9 cellular contexts compared by ENCODE assay signal in the genomic region with DNA sequence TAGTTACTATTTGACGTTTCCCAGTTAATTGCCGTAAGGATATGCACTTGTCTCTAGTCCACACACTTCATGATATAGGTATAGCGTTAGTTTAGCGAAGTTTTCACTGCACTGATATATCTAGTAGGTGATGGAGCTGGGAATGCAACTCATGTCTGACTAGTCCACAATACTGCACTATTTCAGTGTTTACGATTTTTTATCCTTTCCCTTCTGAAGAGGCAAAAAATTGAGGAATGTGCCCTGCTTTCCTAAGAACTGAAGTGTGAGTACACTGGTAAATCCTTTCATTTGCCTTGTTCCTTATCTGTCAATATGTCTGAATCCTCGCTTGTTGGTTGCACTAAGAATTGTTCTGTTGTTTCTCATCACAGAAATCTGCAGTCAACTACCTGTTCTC. TPM values are rescaled to one million over a fixed set of nuclear protein-coding genes. Genes with fewer than 3 reads are reported as not detected.
DNase-seq lines count a peak whose midpoint lies in the region; ATAC-seq and TF ChIP-seq lines count a peak whose summit lies in the region.
"Had no signal": no experiment of that assay in that cellular context is flagged by ENCODE, and none has a peak within 500 bp of the region (broad histone marks: within the 10 kb centered on the region; RNA-seq: fewer than 3 reads in every experiment).

No MANE protein-coding gene starts in this region.

- H3K4me3 Mint-ChIP-seq in activated T-cell treated with anti-CD3 and anti-CD28 coated beads, Interleukin-2, amount 50 U/mL, for 24 hours, result peak overlapping the region; percentile 97
- peak overlapping the region; percentile 95 for H3K4me3 Mint-ChIP-seq in activated naive CD8-positive, alpha-beta T cell treated with anti-CD3 and anti-CD28 coated beads, Interleukin-2, amount 10 ng/mL, durations not matched to agents 7 days and 5 days

- peak overlapping the region; percentile 98 for H3K27ac Mint-ChIP-seq in activated T-cell treated with anti-CD3 and anti-CD28 coated beads, Interleukin-2, amount 50 U/mL, for 24 hours
- peak overlapping the region; percentile 76 for H3K27ac Mint-ChIP-seq in activated naive CD8-positive, alpha-beta T cell treated with anti-CD3 and anti-CD28 coated beads, Interleukin-2, amount 10 ng/mL, durations not matched to agents 7 days and 5 days

- H3K4me1 ChIP-seq in left lung, result peaks cover 0 to 22% of the 10 kb centered on the region in 2 donors
- peaks cover 0 to 5% (median 0%) of the 10 kb centered on the region in 4 donors for H3K4me1 ChIP-seq in tibial artery

- no peak for DNase-seq in activated T-cell treated with anti-CD3 and anti-CD28 coated beads, Interleukin-2, amount 50 U/mL, for 24 hours
- DNase-seq in activated T-cell treated with anti-CD3 and anti-CD28 coated beads for 4 hours (no peak), left lung (no peak), tibial artery (no peak), SK-N-DZ (ENCODE audit: low spot score) (no peak), NCI-H510A treated with DMSO at 0.1 percent for 48 hours (lab: John Stamatoyannopoulos, UW) (no peak)
- no peak for DNase-seq in activated naive CD8-positive, alpha-beta T cell treated with anti-CD3 and anti-CD28 coated beads, Interleukin-2, amount 10 ng/mL, durations not matched to agents 7 days and 5 days
- no peak for DNase-seq in stimulated activated CD4-positive, alpha-beta T cell treated with anti-CD3 and anti-CD28 coated beads, Interleukin-15, amount 100 ng/mL, for 24 hours
- DNase-seq: activated CD4-positive, alpha-beta T cell treated with anti-CD3 and anti-CD28 coated beads, Interleukin-2, amount 50 U/mL, for 1 hour had no signal

- H3K9me3 ChIP-seq in left lung (no peaks in the 10 kb centered on the region), tibial artery (no peaks in the 10 kb centered on the region)

- peak overlapping the region in 1 of 2 donors; percentile 78 for H3K27ac ChIP-seq in left lung
- peak overlapping the region; percentile 72 to 79 for H3K27ac ChIP-seq in tibial artery

- no peak for ATAC-seq in activated naive CD8-positive, alpha-beta T cell treated with anti-CD3 and anti-CD28 coated beads, Interleukin-2, amount 10 ng/mL, durations not matched to agents 7 days and 5 days (ENCODE audit: low read depth)
- no peak for ATAC-seq in left lung

- peaks cover 21% of the 10 kb centered on the region for H3K27me3 Mint-ChIP-seq in activated T-cell treated with anti-CD3 and anti-CD28 coated beads, Interleukin-2, amount 50 U/mL, for 24 hours
- no peaks in the 10 kb centered on the region for H3K27me3 Mint-ChIP-seq in activated naive CD8-positive, alpha-beta T cell treated with anti-CD3 and anti-CD28 coated beads, Interleukin-2, amount 10 ng/mL, durations not matched to agents 7 days and 5 days

- H3K36me3 ChIP-seq in left lung, result peaks cover 0 to 32% of the 10 kb centered on the region in 2 donors
- H3K36me3 ChIP-seq in tibial artery, result no peaks in the 10 kb centered on the region

- H3K27me3 ChIP-seq in left lung, result no peaks in the 10 kb centered on the region
- H3K27me3 ChIP-seq in tibial artery, result no peaks in the 10 kb centered on the region

- peaks cover 51% of the 10 kb centered on the region for H3K36me3 Mint-ChIP-seq in activated T-cell treated with anti-CD3 and anti-CD28 coated beads, Interleukin-2, amount 50 U/mL, for 24 hours (ENCODE audit: low read depth)
- H3K36me3 Mint-ChIP-seq in activated naive CD8-positive, alpha-beta T cell treated with anti-CD3 and anti-CD28 coated beads, Interleukin-2, amount 10 ng/mL, durations not matched to agents 7 days and 5 days, result peaks cover 17% of the 10 kb centered on the region

- H3K4me1 Mint-ChIP-seq in activated T-cell treated with anti-CD3 and anti-CD28 coated beads, Interleukin-2, amount 50 U/mL, for 24 hours (ENCODE audit: low read depth), result peaks cover 15% of the 10 kb centered on the region
- peaks cover 31% of the 10 kb centered on the region for H3K4me1 Mint-ChIP-seq in activated naive CD8-positive, alpha-beta T cell treated with anti-CD3 and anti-CD28 coated beads, Interleukin-2, amount 10 ng/mL, durations not matched to agents 7 days and 5 days

- POLR2A ChIA-PET in activated naive CD8-positive, alpha-beta T cell treated with anti-CD3 and anti-CD28 coated beads, Interleukin-2, amount 10 ng/mL, durations not matched to agents 7 days and 5 days (lab: Charles Lee), result interaction anchor here (0.9 kb wide), 2 partner anchors 12 to 20 kb away, joined by 3 read pairs; no protein-coding TSS in a partner anchor

- H3K9me3 Mint-ChIP-seq in activated T-cell treated with anti-CD3 and anti-CD28 coated beads, Interleukin-2, amount 50 U/mL, for 24 hours, result no peaks in the 10 kb centered on the region
- H3K9me3 Mint-ChIP-seq in activated naive CD8-positive, alpha-beta T cell treated with anti-CD3 and anti-CD28 coated beads, Interleukin-2, amount 10 ng/mL, durations not matched to agents 7 days and 5 days, result no peaks in the 10 kb centered on the region

- H3K4me3 ChIP-seq in left lung, result peak overlapping the region; percentile 45 to 48
- peak overlapping the region; percentile 53 to 56 for H3K4me3 ChIP-seq in tibial artery

- TF ChIP-seq CTCF in left lung (IDR thresholded peaks at IDR 0.05) (no peak), tibial artery (IDR thresholded peaks at IDR 0.05) (no peak)

- intact Hi-C loops in left lung (cut with DNase I), result no loop called here
- intact Hi-C loops in tibial artery (cut with DNase I; ENCODE audit: low total_unique reads), result no loop called here

RNA-seq across cellular contexts. Expression of gene RPL36A, which starts 1.0 kb away (rescaled TPM):
- total RNA-seq in activated naive CD8-positive, alpha-beta T cell treated with anti-CD3 and anti-CD28 coated beads, Interleukin-2, amount 10 ng/mL, durations not matched to agents 7 days and 5 days, result 100 to 1,000 TPM; 271 to 325 TPM
- 100 to 1,000 TPM; 127 to 169 TPM for total RNA-seq in left lung
- polyA plus RNA-seq in SK-N-DZ (2014; cell fraction: cytosol; rRNA removed), result 4,414 and 4,832 TPM in 2 replicates
- 4,035 and 6,027 TPM in 2 replicates for polyA plus RNA-seq in SK-N-DZ (2014; cell fraction: nucleus; rRNA removed)

RNA-seq across cellular contexts. Expression of gene BTK, which starts 5.8 kb away (rescaled TPM):
- total RNA-seq in activated naive CD8-positive, alpha-beta T cell treated with anti-CD3 and anti-CD28 coated beads, Interleukin-2, amount 10 ng/mL, durations not matched to agents 7 days and 5 days, result 1 to 10 TPM in 1 of 2 experiments, under 1 TPM in 1; 0.48 to 1.1 TPM
- total RNA-seq in left lung, result 10 to 100 TPM; 17.9 to 26.6 TPM
- polyA plus RNA-seq in SK-N-DZ (2014; cell fraction: cytosol; rRNA removed), result not detected in 2 replicates
- polyA plus RNA-seq in SK-N-DZ (2014; cell fraction: nucleus; rRNA removed), result not detected in 2 replicates

RNA-seq across cellular contexts. Expression of gene GLA, which starts 15.9 kb away (rescaled TPM):
- total RNA-seq in activated naive CD8-positive, alpha-beta T cell treated with anti-CD3 and anti-CD28 coated beads, Interleukin-2, amount 10 ng/mL, durations not matched to agents 7 days and 5 days, result 10 to 100 TPM; 27.7 to 32.5 TPM
- total RNA-seq in left lung, result 10 to 100 TPM; 30.1 to 57.7 TPM
- 50.1 and 59.0 TPM in 2 replicates for polyA plus RNA-seq in SK-N-DZ (2014; cell fraction: cytosol; rRNA removed)
- 104 and 106 TPM in 2 replicates for polyA plus RNA-seq in SK-N-DZ (2014; cell fraction: nucleus; rRNA removed)

RNA-seq across cellular contexts. Expression of gene HNRNPH2, which starts 16.2 kb away (rescaled TPM):
- 10 to 100 TPM; 36.9 to 41.1 TPM for total RNA-seq in activated naive CD8-positive, alpha-beta T cell treated with anti-CD3 and anti-CD28 coated beads, Interleukin-2, amount 10 ng/mL, durations not matched to agents 7 days and 5 days
- total RNA-seq in left lung, result 10 to 100 TPM; 66.2 to 71.5 TPM
- polyA plus RNA-seq in SK-N-DZ (2014; cell fraction: cytosol; rRNA removed), result 57.3 and 58.1 TPM in 2 replicates
- polyA plus RNA-seq in SK-N-DZ (2014; cell fraction: nucleus; rRNA removed), result 12.2 and 23.3 TPM in 2 replicates

RNA-seq across cellular contexts. Expression of gene TIMM8A, which starts 43.3 kb away (rescaled TPM):
- 10 to 100 TPM; 13.5 to 14.5 TPM for total RNA-seq in activated naive CD8-positive, alpha-beta T cell treated with anti-CD3 and anti-CD28 coated beads, Interleukin-2, amount 10 ng/mL, durations not matched to agents 7 days and 5 days
- total RNA-seq in left lung, result 10 to 100 TPM; 10.2 to 15.5 TPM
- 10.8 and 18.3 TPM in 2 replicates for polyA plus RNA-seq in SK-N-DZ (2014; cell fraction: cytosol; rRNA removed)
- polyA plus RNA-seq in SK-N-DZ (2014; cell fraction: nucleus; rRNA removed), result 8.1 and 12.8 TPM in 2 replicates

Comparison
In these comparisons a context has a peak if more than half of its experiments do, and no peak if none do; other contexts are left out.
1. RNA of gene BTK, which starts 5.8 kb away (total RNA-seq): 17.9 to 26.6 TPM in left lung; 0.48 to 1.1 TPM in activated naive CD8-positive, alpha-beta T cell treated with anti-CD3 and anti-CD28 coated beads, Interleukin-2, amount 10 ng/mL, durations not matched to agents 7 days and 5 days; every median in the first group is over 4 times any median in the second.